ENCODE assay signal across 1 cellular context in genomic region chr16:74606521-74607309, GRCh38.
TF ChIP-seq lines count a peak whose summit lies in the region.

TSS of gene GLG1 (minus strand) at chr16:74607114. CDS start at chr16:74607094, 20 bp downstream.

TF ChIP-seq in HepG2, 621 proteins besides CTCF, POLR2A, EP300 and RAD21 (continued from another document and continues in another):
- TF ChIP-seq ZNF318 (CRISPR knock-in tag; IDR thresholded peaks at IDR 0.05) (peak; percentile 14; the same call in 1 of the 2 replicates), PRDM15 (CRISPR knock-in tag; IDR thresholded peaks at IDR 0.05) (peak; percentile 72; the same call in 1 of the 2 replicates), TIGD3 (CRISPR knock-in tag; IDR thresholded peaks at IDR 0.05; ENCODE audit: borderline replicate concordance) (peak; percentile 33; the same call in 1 of the 2 replicates), MBD4 (IDR thresholded peaks at IDR 0.05; ENCODE audit: borderline replicate concordance, low read length) (no peak), TBL1XR1 (IDR thresholded peaks at IDR 0.05; ENCODE audit: borderline replicate concordance, low read length, partially characterized antibody) (no peak), HMG20A (CRISPR knock-in tag; IDR thresholded peaks at IDR 0.05; ENCODE audit: borderline replicate concordance) (no peak), AFF4 (CRISPR knock-in tag; IDR thresholded peaks at IDR 0.05) (no peak), TRIM22 (IDR thresholded peaks at IDR 0.05) (no peak), AKNA (CRISPR knock-in tag; IDR thresholded peaks at IDR 0.05; ENCODE audit: borderline replicate concordance) (0 out of 2 replicates have a peak, but pooled peaks have one; percentile 16), ARNT2 (CRISPR knock-in tag; IDR thresholded peaks at IDR 0.05; ENCODE audit: low read depth) (peak; percentile 94), SATB2 (CRISPR knock-in tag; IDR thresholded peaks at IDR 0.05) (peak; percentile 85; the same call in 1 of the 2 replicates), TOE1 (CRISPR knock-in tag; IDR thresholded peaks at IDR 0.05) (peak; percentile 65; the same call in 1 of the 2 replicates), SAFB2 (CRISPR knock-in tag; IDR thresholded peaks at IDR 0.05; ENCODE audit: borderline replicate concordance, low read depth) (peak; percentile 84), POLR2G (IDR thresholded peaks at IDR 0.05; ENCODE audit: low read depth, low read length) (peak; percentile 99), U2AF2 (IDR thresholded peaks at IDR 0.05; ENCODE audit: low read depth, low read length) (no peak), TARDBP (CRISPR knock-in tag; IDR thresholded peaks at IDR 0.05) (peak; percentile 61; the same call in 1 of the 2 replicates), REXO4 (CRISPR knock-in tag; IDR thresholded peaks at IDR 0.05; ENCODE audit: borderline replicate concordance) (no peak), ZMYM2 (CRISPR knock-in tag; IDR thresholded peaks at IDR 0.05) (no peak), ZBTB34 (CRISPR knock-in tag; IDR thresholded peaks at IDR 0.05) (no peak), BRD4 (CRISPR knock-in tag; IDR thresholded peaks at IDR 0.05) (peak; percentile 94), POGZ (CRISPR knock-in tag; IDR thresholded peaks at IDR 0.05) (peak; percentile 91), FOXA1 (IDR thresholded peaks at IDR 0.05) (no peak), FOXA1 (CRISPR knock-in tag; IDR thresholded peaks at IDR 0.05) (peak; percentile 27; the same call in 1 of the 2 replicates)
